9 cellular contexts compared by ENCODE assay signal in the genomic region with DNA sequence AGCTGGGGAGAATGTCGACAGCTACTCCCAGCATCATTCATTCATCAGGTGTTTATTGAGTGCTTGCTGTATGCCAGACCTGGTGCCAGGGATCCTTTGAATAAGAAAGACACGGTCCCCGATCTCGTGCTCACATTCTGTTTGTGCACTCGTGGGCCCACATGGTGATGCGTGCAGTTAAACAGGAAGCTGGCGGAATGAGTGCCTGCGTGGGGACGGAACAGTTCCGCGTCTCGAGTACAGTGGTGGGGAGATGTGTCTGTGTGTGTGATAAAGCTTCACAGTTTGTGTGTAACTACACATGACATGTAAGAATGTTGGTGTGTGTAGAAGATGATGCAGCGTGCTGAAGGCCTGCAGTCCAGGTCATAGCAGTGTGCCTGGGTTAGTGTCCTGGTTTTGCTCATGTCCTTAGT. TPM values are rescaled to one million over a fixed set of nuclear protein-coding genes. Genes with fewer than 3 reads are reported as not detected.
DNase-seq lines count a peak whose midpoint lies in the region; ATAC-seq, FAIRE-seq and TF ChIP-seq lines count a peak whose summit lies in the region.
"Had no signal": no experiment of that assay in that cellular context is flagged by ENCODE, and none has a peak within 500 bp of the region (broad histone marks: within the 10 kb centered on the region; RNA-seq: fewer than 3 reads in every experiment).

No MANE protein-coding gene starts in this region.

- intact Hi-C loops in kidney (cut with DNase I), result no loop called here

- no peak for TF ChIP-seq CTCF in kidney (IDR thresholded peaks at IDR 0.05; ENCODE audit: borderline replicate concordance, extremely low read depth, insufficient read depth)
- TF ChIP-seq CTCF in tibial nerve (IDR thresholded peaks at IDR 0.05), result no peak

- 34 to 43% methylated on average over 13 of the region's 13 CpGs for WGBS in tibial nerve, 2 donors

- TF ChIP-seq POLR2A in GM12892 (IDR thresholded peaks at IDR 0.05; ENCODE audit: low read depth, low read length) (peak; percentile 13; the same call in 1 of the 2 replicates), tibial nerve (IDR thresholded peaks at IDR 0.05) (no peak)

- H3K36me3 ChIP-seq in kidney (ENCODE audit: control insufficient read depth in 1 of 2, insufficient read depth in 2 of 2, low read length in 2 of 2) (peaks cover 0 to 11% of the 10 kb centered on the region in 2 donors), tibial nerve (peaks cover 0 to 33% (median 0%) of the 10 kb centered on the region in 3 donors)
- H3K36me3 ChIP-seq: pancreas had no signal

- peak; percentile 5 for ATAC-seq in HG03135 (IDR thresholded peaks at IDR 0.05; ENCODE audit: unreplicated experiment)

- H3K27me3 ChIP-seq in tibial nerve, result no peaks in the 10 kb centered on the region
- H3K27me3 ChIP-seq: pancreas had no signal

- no peak overlapping the region for H3K9ac ChIP-seq in kidney (ENCODE audit: low read length in 2 of 2)

- H3K4me1 ChIP-seq in kidney (ENCODE audit: control insufficient read depth in 1 of 2, insufficient read depth in 1 of 2, low read depth in 1 of 2, low read length in 2 of 2) (peaks cover 33 to 57% of the 10 kb centered on the region in 2 donors), tibial nerve (peaks cover 0 to 82% (median 71%) of the 10 kb centered on the region in 4 donors)

- H3K9me3 ChIP-seq in kidney (ENCODE audit: control insufficient read depth in 1 of 2, low read length in 2 of 2), result no peaks in the 10 kb centered on the region
- H3K9me3 ChIP-seq in tibial nerve, result no peaks in the 10 kb centered on the region
- H3K9me3 ChIP-seq: pancreas had no signal

- peak overlapping the region in 1 of 2 donors; percentile 23 for H3K27ac ChIP-seq in kidney (ENCODE audit: low read depth in 2 of 2, low read length in 2 of 2)
- H3K27ac ChIP-seq in tibial nerve, result peak overlapping the region; percentile 64 to 88 (median 85)
- H3K27ac ChIP-seq: pancreas had no signal

- no peak for TF ChIP-seq EP300 in tibial nerve (IDR thresholded peaks at IDR 0.05)

- H3K4me3 ChIP-seq in kidney (ENCODE audit: low read length in 2 of 2), result no peak overlapping the region
- H3K4me3 ChIP-seq in tibial nerve, result no peak overlapping the region
- H3K4me3 ChIP-seq: pancreas had no signal

- FAIRE-seq in GM12892 (lab: Jason Lieb, UNC) (no peak), kidney (lab: Jason Lieb, UNC) (no peak)
- FAIRE-seq: pancreas had no signal

- DNase-seq in GM12892 (ENCODE audit: insufficient read length), result no peak
- DNase-seq in activated T-cell treated with anti-CD3 and anti-CD28 coated beads for 1 hour (ENCODE audit: low read depth), result peak; percentile 54
- DNase-seq in kidney, result peak; percentile 60
- no peak for DNase-seq in tibial nerve (ENCODE audit: low spot score in 2 of 2)
- no peak for DNase-seq in SHP77 treated with DMSO at 0.1 percent for 48 hours (lab: John Stamatoyannopoulos, UW)
- no peak for DNase-seq in hepatic stellate cell (ENCODE audit: low spot score)
- no peak for DNase-seq in GOT3 (lab: John Stamatoyannopoulos, UW)

RNA-seq across cellular contexts. Expression of a gene that starts 6.5 kb away (rescaled TPM):
- polyA plus RNA-seq in GM12892 (2012; ENCODE audit: missing spikeins), result 24.2 TPM
- 16.8 TPM for total RNA-seq in kidney
- polyA plus RNA-seq in kidney (ENCODE audit: insufficient read depth, low read depth, low replicate concordance), result 18.0 TPM
- total RNA-seq in tibial nerve, result 10 to 100 TPM in 1 of 4 donors, 1 to 10 TPM in 3; 4.8 to 14.4 (median 5.8) TPM

RNA-seq across cellular contexts. Expression of a gene that starts 46.6 kb away (rescaled TPM):
- polyA plus RNA-seq in GM12892 (2012; ENCODE audit: missing spikeins), result 27.5 TPM
- 19.5 TPM for total RNA-seq in kidney
- polyA plus RNA-seq in kidney (ENCODE audit: insufficient read depth, low read depth, low replicate concordance), result 26.3 TPM
- 10 to 100 TPM; 12.6 to 20.9 (median 19.0) TPM for total RNA-seq in tibial nerve

Comparison
In these comparisons a context has a peak if more than half of its experiments do, and no peak if none do; other contexts are left out.
1. DNase-seq: peak in activated T-cell treated with anti-CD3 and anti-CD28 coated beads for 1 hour (single experiment) and kidney (single experiment); none in GM12892 (single experiment), tibial nerve (0 of 2), SHP77 treated with DMSO at 0.1 percent for 48 hours (single experiment), hepatic stellate cell (single experiment) and GOT3 (single experiment).